ENCODE assay signal across 14 cellular contexts in genomic region chr11:63698976-63699733, GRCh38. TPM values are rescaled to one million over a fixed set of nuclear protein-coding genes. Genes with fewer than 3 reads are reported as not detected.
DNase-seq lines count a peak whose midpoint lies in the region; ATAC-seq and TF ChIP-seq lines count a peak whose summit lies in the region.
"Had no signal": no experiment of that assay in that cellular context is flagged by ENCODE, and none has a peak within 500 bp of the region (broad histone marks: within the 10 kb centered on the region; RNA-seq: fewer than 3 reads in every experiment).

No MANE protein-coding gene starts in this region.

- H3K36me3 Mint-ChIP-seq in MCF 10A (ENCODE audit: insufficient read depth, unreplicated experiment) = peaks cover 14% of the 10 kb centered on the region

- H3K27me3 Mint-ChIP-seq in MCF 10A (ENCODE audit: insufficient read depth, unreplicated experiment) = no peaks in the 10 kb centered on the region
- H3K27me3 Mint-ChIP-seq: CD8-positive, alpha-beta memory T cell had no signal

- no peak overlapping the region for H2BK15ac ChIP-seq in mesendoderm (replicated peaks; ENCODE audit: low read depth)

- no peak overlapping the region for H3K56ac ChIP-seq in mesendoderm (ENCODE audit: low read length)

- no peak overlapping the region for H3K9ac ChIP-seq in mammary epithelial cell (ENCODE audit: insufficient read depth, low read length)
- no peak overlapping the region for H3K9ac ChIP-seq in mesendoderm (ENCODE audit: low read length)

- H2BK5ac ChIP-seq in mesendoderm (ENCODE audit: low read length) = no peak overlapping the region

- H4K8ac ChIP-seq in mesendoderm (ENCODE audit: low read depth, low read length) = no peak overlapping the region

- H3K4ac ChIP-seq in mesendoderm (ENCODE audit: low read depth, low read length) = no peak overlapping the region

- POLR2A ChIA-PET in MCF 10A (lab: Yijun Ruan, JAX) = interaction anchor here (0.8 kb wide), 1 partner anchor 10 kb away, joined by 3 read pairs; no protein-coding TSS in a partner anchor

- H3K4me3 Mint-ChIP-seq in MCF 10A (ENCODE audit: unreplicated experiment) = no peak overlapping the region
- H3K4me3 Mint-ChIP-seq: CD8-positive, alpha-beta memory T cell had no signal

- H3K18ac ChIP-seq in mesendoderm (ENCODE audit: low read length) = no peak overlapping the region

- H2BK120ac ChIP-seq in mesendoderm (ENCODE audit: low read depth, low read length) = no peak overlapping the region

- peaks cover 10% of the 10 kb centered on the region for H3K79me1 ChIP-seq in mesendoderm (ENCODE audit: low read length)

- H3K36me3 ChIP-seq in mammary epithelial cell (ENCODE audit: insufficient read depth, low read length) (no peaks in the 10 kb centered on the region), mesendoderm (ENCODE audit: control insufficient read depth, insufficient read depth, low read length) (no peaks in the 10 kb centered on the region)

- CTCF ChIA-PET in MCF 10A (lab: Yijun Ruan, JAX) (interaction anchor here (1.2 kb wide), 1 partner anchor 39 kb away, joined by 5 read pairs; no protein-coding TSS in a partner anchor), mammary epithelial cell (lab: Charles Lee; ENCODE audit: low non-redundant PET) (no interaction called here)

- no peak for ATAC-seq in HG02678 (IDR thresholded peaks at IDR 0.05; ENCODE audit: unreplicated experiment)
- ATAC-seq: activated CD4-positive, CD25-positive, alpha-beta regulatory T cell treated with anti-CD3 and anti-CD28 coated beads, Interleukin-2, amount 50 U/mL, for 24 hours had no signal

- dilution Hi-C loops in mammary epithelial cell (cut with HindIII; ENCODE audit: low sequenced_read_pairs) = no loop called here

- intact Hi-C loops in MCF 10A (cut with micrococcal nuclease) = no loop called here
- intact Hi-C loops in mammary epithelial cell (cut with micrococcal nuclease) = no loop called here
- intact Hi-C loops in posterior vena cava (cut with DNase I) = loop anchor here in 1 of 2 donors (5.0 kb wide), 1 partner anchor 303 kb away; no protein-coding TSS in a partner anchor

- H3K4me1 ChIP-seq in mammary epithelial cell (ENCODE audit: insufficient read depth, low read length) = no peaks in the 10 kb centered on the region
- peaks cover 6% of the 10 kb centered on the region for H3K4me1 ChIP-seq in mesendoderm (ENCODE audit: control insufficient read depth, low read depth, low read length)

- 88% methylated on average over 10 of the region's 11 CpGs for WGBS in mammary epithelial cell (ENCODE audit: low coverage, missing lambda C conversion rate)
- no CpG with 5 or more reads among the region's 11 CpGs for WGBS in mesendoderm (ENCODE audit: extremely low coverage, insufficient coverage, low lambda C conversion rate)

- H3K79me2 ChIP-seq in mammary epithelial cell (ENCODE audit: insufficient read depth, low read length) (peaks cover 56% of the 10 kb centered on the region), mesendoderm (ENCODE audit: control insufficient read depth, insufficient read depth, low read length) (peaks cover 12% of the 10 kb centered on the region)

- no peaks in the 10 kb centered on the region for H3K9me3 ChIP-seq in mammary epithelial cell (replicated peaks; ENCODE audit: insufficient read depth, low read length)

- H3K4me2 ChIP-seq in mammary epithelial cell (ENCODE audit: insufficient read depth, low read depth, low read length) (no peak overlapping the region), mesendoderm (ENCODE audit: low read length) (no peak overlapping the region)

- no peak overlapping the region for H3K23ac ChIP-seq in mesendoderm (ENCODE audit: low read length)

- H3K27me3 ChIP-seq in mammary epithelial cell (ENCODE audit: insufficient read depth, low read length) = no peaks in the 10 kb centered on the region
- no peaks in the 10 kb centered on the region for H3K27me3 ChIP-seq in mesendoderm (ENCODE audit: insufficient read depth, low read length, poor library complexity)

- TF ChIP-seq CTCF in MCF 10A (IDR thresholded peaks at IDR 0.05; ENCODE audit: unreplicated experiment) = no peak
- no peak for TF ChIP-seq CTCF in mammary epithelial cell (conservative IDR thresholded peaks at IDR 0.05 in 1 of 2, IDR thresholded peaks at IDR 0.05 in 1 of 2; ENCODE audit: extremely low read depth in 1 of 2, insufficient read depth in 1 of 2, low read depth in 1 of 2, low read length in 2 of 2)

- no peak overlapping the region for H3K4me3 ChIP-seq in mammary epithelial cell (replicated peaks in 1 of 3; ENCODE audit: insufficient read depth in 1 of 3, low read depth in 2 of 3, low read length in 3 of 3)
- no peak overlapping the region for H3K4me3 ChIP-seq in mesendoderm (ENCODE audit: low read length)

- in situ Hi-C loops in mammary epithelial cell (cut with MboI; ENCODE audit: low sequenced_read_pairs in 2 of 2) = no loop called here
- in situ Hi-C loops in ACHN (cut with HindIII; ENCODE audit: low pct_ligation_motif_present, low pct_unique_long_range_greater_than_20kb, low sequenced_read_pairs) = no loop called here

- no peak overlapping the region for H3K27ac ChIP-seq in mammary epithelial cell (ENCODE audit: insufficient read depth, low read depth, low read length)
- peak overlapping the region; percentile 68 for H3K27ac ChIP-seq in angular gyrus (ENCODE audit: low read depth, low read length)
- H3K27ac ChIP-seq in mesendoderm (ENCODE audit: low read depth, low read length) = no peak overlapping the region
- H3K27ac ChIP-seq in temporal lobe (ENCODE audit: low read depth, low read length) = peak overlapping the region; percentile 28

- BruUV-seq in MCF 10A (replicated peaks; lab: Mats Ljungman, UMichigan) = no TSS peak
- BruUV-seq in mammary epithelial cell (replicated peaks; lab: Mats Ljungman, UMichigan) = no TSS peak

- H2AFZ ChIP-seq in mammary epithelial cell (ENCODE audit: low read depth, low read length) = no peak overlapping the region

- H2AK5ac ChIP-seq in mesendoderm (ENCODE audit: low read length) = no peak overlapping the region

- no peak overlapping the region for H4K5ac ChIP-seq in mesendoderm (ENCODE audit: low read length)

- H3K27ac Mint-ChIP-seq in MCF 10A (ENCODE audit: low read depth, unreplicated experiment) = peak overlapping the region; percentile 76

- H3K4me1 Mint-ChIP-seq in MCF 10A (ENCODE audit: insufficient read depth, unreplicated experiment) = peaks cover 11% of the 10 kb centered on the region

- no peak for DNase-seq in MCF 10A (ENCODE audit: unreplicated experiment)
- no peak for DNase-seq in mammary epithelial cell
- DNase-seq in mesendoderm = peak; percentile 31
- no peak for DNase-seq in ACHN
- DNase-seq in posterior vena cava (ENCODE audit: low spot score) = no peak
- DNase-seq: activated naive CD4-positive, alpha-beta T cell; CD8-positive, alpha-beta memory T cell; GF-D8; NCI-H2107; stimulated activated CD4-positive, alpha-beta T cell treated with anti-CD3 and anti-CD28 coated beads, Interleukin-1b, Interleukin-23, amount 100 ng/mL, for 48 hours had no signal

- H4K20me1 ChIP-seq in mammary epithelial cell (ENCODE audit: insufficient read depth, low read length) = no peaks in the 10 kb centered on the region

- H3K9me3 Mint-ChIP-seq in MCF 10A (ENCODE audit: unreplicated experiment) = no peaks in the 10 kb centered on the region
- H3K9me3 Mint-ChIP-seq: CD8-positive, alpha-beta memory T cell had no signal

RNA-seq across cellular contexts. Expression of gene RTN3, which starts 17.9 kb away (rescaled TPM):
- total RNA-seq in MCF 10A (2022) (95.4 and 129 TPM in 2 replicates), mammary epithelial cell (10 to 100 TPM; 39.5 to 58.5 TPM), temporal lobe (250 TPM), posterior vena cava (10 to 100 TPM; 80.3 to 88.4 TPM)
- 53.5 TPM for polyA plus RNA-seq in mammary epithelial cell
- 76.7 TPM for polyA minus RNA-seq in mammary epithelial cell
- polyA plus RNA-seq in mesendoderm (2013, experiment 1 of 2) = 117 TPM
- 119 TPM for polyA plus RNA-seq in mesendoderm (2013, experiment 2 of 2)

RNA-seq across cellular contexts. Expression of gene ATL3, which starts 28.0 kb away (rescaled TPM):
- total RNA-seq in MCF 10A (2022) (74.0 and 77.1 TPM in 2 replicates), mammary epithelial cell (100 to 1,000 TPM in 1 of 2 donors, 10 to 100 TPM in 1; 63.7 to 163 TPM), temporal lobe (15.0 TPM), posterior vena cava (100 to 1,000 TPM; 208 to 264 TPM)
- polyA plus RNA-seq in mammary epithelial cell = 38.3 TPM
- 82.5 TPM for polyA minus RNA-seq in mammary epithelial cell
- 10.2 TPM for polyA plus RNA-seq in mesendoderm (2013, experiment 1 of 2)
- polyA plus RNA-seq in mesendoderm (2013, experiment 2 of 2) = 9.7 TPM

Comparison
In these comparisons a context has a peak if more than half of its experiments do, and no peak if none do; other contexts are left out.
1. H3K27ac ChIP-seq: peak in angular gyrus (single experiment) and temporal lobe (single experiment); none in mammary epithelial cell (single experiment) and mesendoderm (single experiment).